ENCODE assay signal across 21 cellular contexts in genomic region chr11:2329551-2329950, GRCh38. TPM values are rescaled to one million over a fixed set of nuclear protein-coding genes. Genes with fewer than 3 reads are reported as not detected.
DNase-seq lines count a peak whose midpoint lies in the region; ATAC-seq and TF ChIP-seq lines count a peak whose summit lies in the region.
"Had no signal": no experiment of that assay in that cellular context is flagged by ENCODE, and none has a peak within 500 bp of the region (broad histone marks: within the 10 kb centered on the region; RNA-seq: fewer than 3 reads in every experiment).

No MANE protein-coding gene starts in this region.

- H3K9me3 Mint-ChIP-seq in brain (peaks cover 0 to 18% (median 11%) of the 10 kb centered on the region in 5 experiments), neural progenitor cell (peaks cover 18% of the 10 kb centered on the region)
- H3K9me3 Mint-ChIP-seq in activated CD8-positive, alpha-beta T cell treated with anti-CD3 and anti-CD28 coated beads for 36 hours = no peaks in the 10 kb centered on the region
- H3K9me3 Mint-ChIP-seq: CD4-positive, alpha-beta T cell had no signal

- peak overlapping the region; percentile 71 for H3K4me2 ChIP-seq in neural progenitor cell

- H3K27me3 Mint-ChIP-seq in brain = no peaks in the 10 kb centered on the region
- H3K27me3 Mint-ChIP-seq in neural progenitor cell (ENCODE audit: insufficient read depth, low read depth) = peaks cover 7% of the 10 kb centered on the region
- H3K27me3 Mint-ChIP-seq in activated CD8-positive, alpha-beta T cell treated with anti-CD3 and anti-CD28 coated beads for 36 hours = peaks cover 2% of the 10 kb centered on the region

- H3K36me3 Mint-ChIP-seq in brain = peaks cover 19% of the 10 kb centered on the region
- no peaks in the 10 kb centered on the region for H3K36me3 Mint-ChIP-seq in neural progenitor cell
- no peaks in the 10 kb centered on the region for H3K36me3 Mint-ChIP-seq in activated CD8-positive, alpha-beta T cell treated with anti-CD3 and anti-CD28 coated beads for 36 hours (ENCODE audit: low read depth)

- no peaks in the 10 kb centered on the region for H3K36me3 ChIP-seq in neural progenitor cell
- H3K36me3 ChIP-seq: BLaER1 treated with 17β-estradiol and CSF1 and Interleukin-3, amounts not matched to agents 10 nM and 100 nM had no signal

- no peaks in the 10 kb centered on the region for H3K27me3 ChIP-seq in neural progenitor cell
- H3K27me3 ChIP-seq: BLaER1 treated with 17β-estradiol and CSF1 and Interleukin-3, amounts not matched to agents 10 nM and 100 nM had no signal

- peaks cover 32% of the 10 kb centered on the region for H3K4me1 ChIP-seq in neural progenitor cell

- H3K4me3 Mint-ChIP-seq in brain (no peak overlapping the region), neural progenitor cell (no peak overlapping the region)
- no peak overlapping the region for H3K4me3 Mint-ChIP-seq in activated CD8-positive, alpha-beta T cell treated with anti-CD3 and anti-CD28 coated beads for 36 hours
- H3K4me3 Mint-ChIP-seq: B cell; CD4-positive, alpha-beta T cell; CD8-positive, alpha-beta memory T cell had no signal

- H3K27ac Mint-ChIP-seq in brain (peak overlapping the region in 3 of 5 experiments; percentile 80 to 95 (median 86)), neural progenitor cell (peak overlapping the region; percentile 73)
- H3K27ac Mint-ChIP-seq in activated CD8-positive, alpha-beta T cell treated with anti-CD3 and anti-CD28 coated beads for 36 hours = no peak overlapping the region
- H3K27ac Mint-ChIP-seq: B cell; CD4-positive, alpha-beta T cell; CD8-positive, alpha-beta memory T cell had no signal

- peaks cover 10% of the 10 kb centered on the region for H3K9me3 ChIP-seq in neural progenitor cell (ENCODE audit: low read depth)

- intact Hi-C loops in activated CD8-positive, alpha-beta T cell treated with anti-CD3 and anti-CD28 coated beads for 36 hours (cut with micrococcal nuclease) = no loop called here

- peak; percentile 1 for DNase-seq in activated CD8-positive, alpha-beta memory T cell treated with anti-CD3 and anti-CD28 coated beads, Interleukin-2, amount 50 U/mL, for 48 hours
- no peak for DNase-seq in activated CD8-positive, alpha-beta memory T cell treated with anti-CD3 and anti-CD28 coated beads for 24 hours
- DNase-seq in neural progenitor cell (ENCODE audit: low spot score) (no peak), GDM1 (lab: John Stamatoyannopoulos, UW) (no peak)
- DNase-seq in activated CD8-positive, alpha-beta T cell treated with anti-CD3 and anti-CD28 coated beads for 36 hours = no peak
- DNase-seq: CD4-positive, alpha-beta T cell; CD8-positive, alpha-beta memory T cell; DMS 273 treated with DMSO at 0.1 percent for 48 hours; DMS79; EL; GF-D8; GOT3; H7 had no signal

- no peak overlapping the region for H3K9ac ChIP-seq in neural progenitor cell
- H3K9ac ChIP-seq: BLaER1 treated with 17β-estradiol and CSF1 and Interleukin-3, amounts not matched to agents 10 nM and 100 nM had no signal

- no peaks in the 10 kb centered on the region for H3K79me2 ChIP-seq in neural progenitor cell (ENCODE audit: low read depth)

- TF ChIP-seq CTCF in brain (conservative IDR thresholded peaks at IDR 0.05) (no peak), neural progenitor cell (IDR thresholded peaks at IDR 0.05) (no peak)
- no peak for TF ChIP-seq CTCF in activated CD8-positive, alpha-beta T cell treated with anti-CD3 and anti-CD28 coated beads for 36 hours (IDR thresholded peaks at IDR 0.05)

- POLR2A ChIA-PET in activated CD8-positive, alpha-beta T cell treated with anti-CD3 and anti-CD28 coated beads for 36 hours (lab: Charles Lee) = interaction anchor here (0.7 kb wide), 1 partner anchor 11 kb away, joined by 3 read pairs; no protein-coding TSS in a partner anchor

- H3K4me3 ChIP-seq in neural progenitor cell = no peak overlapping the region
- H3K4me3 ChIP-seq: BLaER1 treated with 17β-estradiol and CSF1 and Interleukin-3, amounts not matched to agents 10 nM and 100 nM had no signal

- H3F3A ChIP-seq in neural progenitor cell (ENCODE audit: low read depth) = peaks cover 32% of the 10 kb centered on the region

- no peaks in the 10 kb centered on the region for H4K20me1 ChIP-seq in neural progenitor cell (ENCODE audit: low read depth)
- H4K20me1 ChIP-seq: BLaER1 treated with 17β-estradiol and CSF1 and Interleukin-3, amounts not matched to agents 10 nM and 100 nM had no signal

- CTCF ChIA-PET in activated CD8-positive, alpha-beta T cell treated with anti-CD3 and anti-CD28 coated beads for 36 hours (lab: Charles Lee) = interaction anchor here (1.7 kb wide), 1 partner anchor 24 kb away, joined by 6 read pairs; no protein-coding TSS in a partner anchor

- H3K27ac ChIP-seq in neural progenitor cell = peak overlapping the region; percentile 91
- H3K27ac ChIP-seq: 22Rv1; BLaER1 treated with 17β-estradiol and CSF1 and Interleukin-3, amounts not matched to agents 10 nM and 100 nM had no signal

- peaks cover 22% of the 10 kb centered on the region for H3K4me1 Mint-ChIP-seq in brain
- H3K4me1 Mint-ChIP-seq in neural progenitor cell = peaks cover 22% of the 10 kb centered on the region
- no peaks in the 10 kb centered on the region for H3K4me1 Mint-ChIP-seq in activated CD8-positive, alpha-beta T cell treated with anti-CD3 and anti-CD28 coated beads for 36 hours (ENCODE audit: low read depth)
- H3K4me1 Mint-ChIP-seq: B cell; CD14-positive monocyte; CD8-positive, alpha-beta memory T cell had no signal

- no peak overlapping the region for H2AFZ ChIP-seq in neural progenitor cell (replicated peaks)

- ATAC-seq in activated CD8-positive, alpha-beta T cell treated with anti-CD3 and anti-CD28 coated beads for 36 hours = no peak
- no peak for ATAC-seq in GM18858 (IDR thresholded peaks at IDR 0.05; ENCODE audit: unreplicated experiment)
- ATAC-seq: HCT116 had no signal

RNA-seq across cellular contexts. Expression of gene TSPAN32, which starts 27.7 kb away (rescaled TPM):
- not detected for polyA plus RNA-seq in brain (ENCODE audit: insufficient read depth, low read depth, low replicate concordance)
- total RNA-seq in neural progenitor cell (ENCODE audit: low replicate concordance) = 0.19 TPM in 1 of 2 replicates, not detected in the other
- 1 to 10 TPM; 3.1 to 4.9 TPM for total RNA-seq in activated CD8-positive, alpha-beta T cell treated with anti-CD3 and anti-CD28 coated beads for 36 hours
- total RNA-seq: H7 had no signal

RNA-seq across cellular contexts. Expression of gene C11orf21, which starts 27.8 kb away (rescaled TPM):
- polyA plus RNA-seq in brain (ENCODE audit: insufficient read depth, low read depth, low replicate concordance) = not detected
- 0.19 TPM in 1 of 2 replicates, not detected in the other for total RNA-seq in neural progenitor cell (ENCODE audit: low replicate concordance)
- 1 to 10 TPM; 2.1 to 2.2 TPM for total RNA-seq in activated CD8-positive, alpha-beta T cell treated with anti-CD3 and anti-CD28 coated beads for 36 hours
- total RNA-seq: H7 had no signal
- polyA plus RNA-seq: AG04450 had no signal

RNA-seq across cellular contexts. Expression of gene CD81, which starts 47.6 kb away (rescaled TPM):
- 643 TPM for polyA plus RNA-seq in brain (ENCODE audit: insufficient read depth, low read depth, low replicate concordance)
- total RNA-seq in neural progenitor cell (ENCODE audit: low replicate concordance) = 87.6 and 181 TPM in 2 replicates
- 100 to 1,000 TPM; 133 to 138 TPM for total RNA-seq in activated CD8-positive, alpha-beta T cell treated with anti-CD3 and anti-CD28 coated beads for 36 hours

RNA-seq across cellular contexts. Expression of gene ASCL2, which starts 59.2 kb away (rescaled TPM):
- 6.5 TPM for polyA plus RNA-seq in brain (ENCODE audit: insufficient read depth, low read depth, low replicate concordance)
- total RNA-seq in neural progenitor cell (ENCODE audit: low replicate concordance) = 2.2 TPM in 1 of 2 replicates, not detected in the other
- 1 to 10 TPM; 2.7 to 3.4 TPM for total RNA-seq in activated CD8-positive, alpha-beta T cell treated with anti-CD3 and anti-CD28 coated beads for 36 hours
- total RNA-seq: CD4-positive, alpha-beta T cell had no signal
- polyA plus RNA-seq: AG04450 had no signal
